In the genomic region with DNA sequence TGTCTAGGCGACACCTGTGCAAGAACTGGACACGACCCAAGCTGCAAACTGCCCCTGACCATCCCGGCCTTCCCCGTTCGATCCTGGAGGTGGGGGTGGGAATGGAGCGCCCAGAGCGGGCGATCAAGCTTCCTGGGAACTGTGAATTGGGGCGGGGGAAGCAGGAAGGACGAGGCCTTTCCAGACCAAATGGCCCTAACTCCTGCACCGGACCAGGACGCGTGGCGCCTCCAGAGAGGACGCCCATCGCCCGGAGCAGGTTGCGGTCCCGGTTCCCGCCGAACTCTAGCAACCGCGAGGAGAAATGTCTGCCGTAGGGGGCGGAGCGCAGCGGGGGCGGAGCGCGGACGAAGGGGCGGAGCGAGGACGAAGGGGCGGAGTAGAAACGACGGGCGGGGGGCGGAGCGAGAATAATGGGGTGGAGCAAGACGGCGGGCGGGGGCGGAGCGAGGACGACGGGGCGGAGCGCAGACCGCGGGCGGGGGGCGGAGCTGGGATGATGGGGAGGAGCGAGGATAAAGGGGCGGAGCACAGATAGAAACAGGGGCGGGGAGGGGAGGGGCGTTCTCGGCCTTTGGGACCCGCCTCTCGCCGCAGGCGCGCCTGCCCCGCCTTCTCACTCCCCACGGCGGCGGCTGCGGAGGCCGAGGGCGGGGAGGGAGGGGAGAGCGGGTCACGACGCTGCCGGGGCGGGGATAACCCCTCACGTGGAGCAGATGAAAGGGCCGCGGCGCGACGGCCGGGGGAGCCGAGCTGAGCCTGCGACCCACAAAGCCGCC, we compare ENCODE assay signal across 1 cellular context.
TF ChIP-seq lines count a peak whose summit lies in the region.

A gene (plus strand): TSS at position 695 of the 779 bp plus-strand sequence. CDS start 195 bp downstream, outside the sequence.

TF ChIP-seq in K562, 482 proteins besides CTCF, POLR2A, EP300 and RAD21 (continued from another document and continues in another):
- TF ChIP-seq, protein P1, sequence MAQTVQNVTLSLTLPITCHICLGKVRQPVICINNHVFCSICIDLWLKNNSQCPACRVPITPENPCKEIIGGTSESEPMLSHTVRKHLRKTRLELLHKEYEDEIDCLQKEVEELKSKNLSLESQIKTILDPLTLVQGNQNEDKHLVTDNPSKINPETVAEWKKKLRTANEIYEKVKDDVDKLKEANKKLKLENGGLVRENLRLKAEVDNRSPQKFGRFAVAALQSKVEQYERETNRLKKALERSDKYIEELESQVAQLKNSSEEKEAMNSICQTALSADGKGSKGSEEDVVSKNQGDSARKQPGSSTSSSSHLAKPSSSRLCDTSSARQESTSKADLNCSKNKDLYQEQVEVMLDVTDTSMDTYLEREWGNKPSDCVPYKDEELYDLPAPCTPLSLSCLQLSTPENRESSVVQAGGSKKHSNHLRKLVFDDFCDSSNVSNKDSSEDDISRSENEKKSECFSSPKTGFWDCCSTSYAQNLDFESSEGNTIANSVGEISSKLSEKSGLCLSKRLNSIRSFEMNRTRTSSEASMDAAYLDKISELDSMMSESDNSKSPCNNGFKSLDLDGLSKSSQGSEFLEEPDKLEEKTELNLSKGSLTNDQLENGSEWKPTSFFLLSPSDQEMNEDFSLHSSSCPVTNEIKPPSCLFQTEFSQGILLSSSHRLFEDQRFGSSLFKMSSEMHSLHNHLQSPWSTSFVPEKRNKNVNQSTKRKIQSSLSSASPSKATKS (CRISPR knock-in tag; IDR thresholded peaks at IDR 0.05), result no peak
- TF ChIP-seq, protein P2, sequence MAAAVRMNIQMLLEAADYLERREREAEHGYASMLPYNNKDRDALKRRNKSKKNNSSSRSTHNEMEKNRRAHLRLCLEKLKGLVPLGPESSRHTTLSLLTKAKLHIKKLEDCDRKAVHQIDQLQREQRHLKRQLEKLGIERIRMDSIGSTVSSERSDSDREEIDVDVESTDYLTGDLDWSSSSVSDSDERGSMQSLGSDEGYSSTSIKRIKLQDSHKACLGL (CRISPR knock-in tag; IDR thresholded peaks at IDR 0.05; ENCODE audit: borderline replicate concordance, poor library complexity, severe bottlenecking), result no peak
- peak; percentile 69; the same call in 1 of the 2 replicates for TF ChIP-seq MBD2 (IDR thresholded peaks at IDR 0.05; ENCODE audit: borderline replicate concordance, low read depth)
- no peak for TF ChIP-seq ZNF3 (CRISPR knock-in tag; IDR thresholded peaks at IDR 0.05)
- peak; percentile 62 for TF ChIP-seq RB1 (IDR thresholded peaks at IDR 0.05; ENCODE audit: low read depth)
- TF ChIP-seq MCM7 (IDR thresholded peaks at IDR 0.05), result no peak
- TF ChIP-seq, protein P3, sequence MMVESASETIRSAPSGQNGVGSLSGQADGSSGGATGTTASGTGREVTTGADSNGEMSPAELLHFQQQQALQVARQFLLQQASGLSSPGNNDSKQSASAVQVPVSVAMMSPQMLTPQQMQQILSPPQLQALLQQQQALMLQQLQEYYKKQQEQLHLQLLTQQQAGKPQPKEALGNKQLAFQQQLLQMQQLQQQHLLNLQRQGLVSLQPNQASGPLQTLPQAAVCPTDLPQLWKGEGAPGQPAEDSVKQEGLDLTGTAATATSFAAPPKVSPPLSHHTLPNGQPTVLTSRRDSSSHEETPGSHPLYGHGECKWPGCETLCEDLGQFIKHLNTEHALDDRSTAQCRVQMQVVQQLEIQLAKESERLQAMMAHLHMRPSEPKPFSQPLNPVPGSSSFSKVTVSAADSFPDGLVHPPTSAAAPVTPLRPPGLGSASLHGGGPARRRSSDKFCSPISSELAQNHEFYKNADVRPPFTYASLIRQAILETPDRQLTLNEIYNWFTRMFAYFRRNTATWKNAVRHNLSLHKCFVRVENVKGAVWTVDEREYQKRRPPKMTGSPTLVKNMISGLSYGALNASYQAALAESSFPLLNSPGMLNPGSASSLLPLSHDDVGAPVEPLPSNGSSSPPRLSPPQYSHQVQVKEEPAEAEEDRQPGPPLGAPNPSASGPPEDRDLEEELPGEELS (CRISPR knock-in tag; IDR thresholded peaks at IDR 0.05; ENCODE audit: borderline replicate concordance), result no peak
- no peak for TF ChIP-seq ZKSCAN3 (CRISPR knock-in tag; IDR thresholded peaks at IDR 0.05)
- TF ChIP-seq MCM5 (IDR thresholded peaks at IDR 0.05; ENCODE audit: low read depth), result no peak
- TF ChIP-seq, protein P4, sequence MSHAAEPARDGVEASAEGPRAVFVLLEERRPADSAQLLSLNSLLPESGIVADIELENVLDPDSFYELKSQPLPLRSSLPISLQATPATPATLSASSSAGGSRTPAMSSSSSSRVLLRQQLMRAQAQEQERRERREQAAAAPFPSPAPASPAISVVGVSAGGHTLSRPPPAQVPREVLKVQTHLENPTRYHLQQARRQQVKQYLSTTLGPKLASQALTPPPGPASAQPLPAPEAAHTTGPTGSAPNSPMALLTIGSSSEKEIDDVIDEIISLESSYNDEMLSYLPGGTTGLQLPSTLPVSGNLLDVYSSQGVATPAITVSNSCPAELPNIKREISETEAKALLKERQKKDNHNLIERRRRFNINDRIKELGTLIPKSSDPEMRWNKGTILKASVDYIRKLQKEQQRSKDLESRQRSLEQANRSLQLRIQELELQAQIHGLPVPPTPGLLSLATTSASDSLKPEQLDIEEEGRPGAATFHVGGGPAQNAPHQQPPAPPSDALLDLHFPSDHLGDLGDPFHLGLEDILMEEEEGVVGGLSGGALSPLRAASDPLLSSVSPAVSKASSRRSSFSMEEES (CRISPR knock-in tag; IDR thresholded peaks at IDR 0.05), result no peak
- TF ChIP-seq PHB2 (IDR thresholded peaks at IDR 0.05; ENCODE audit: low read depth), result no peak
- TF ChIP-seq, protein P5, sequence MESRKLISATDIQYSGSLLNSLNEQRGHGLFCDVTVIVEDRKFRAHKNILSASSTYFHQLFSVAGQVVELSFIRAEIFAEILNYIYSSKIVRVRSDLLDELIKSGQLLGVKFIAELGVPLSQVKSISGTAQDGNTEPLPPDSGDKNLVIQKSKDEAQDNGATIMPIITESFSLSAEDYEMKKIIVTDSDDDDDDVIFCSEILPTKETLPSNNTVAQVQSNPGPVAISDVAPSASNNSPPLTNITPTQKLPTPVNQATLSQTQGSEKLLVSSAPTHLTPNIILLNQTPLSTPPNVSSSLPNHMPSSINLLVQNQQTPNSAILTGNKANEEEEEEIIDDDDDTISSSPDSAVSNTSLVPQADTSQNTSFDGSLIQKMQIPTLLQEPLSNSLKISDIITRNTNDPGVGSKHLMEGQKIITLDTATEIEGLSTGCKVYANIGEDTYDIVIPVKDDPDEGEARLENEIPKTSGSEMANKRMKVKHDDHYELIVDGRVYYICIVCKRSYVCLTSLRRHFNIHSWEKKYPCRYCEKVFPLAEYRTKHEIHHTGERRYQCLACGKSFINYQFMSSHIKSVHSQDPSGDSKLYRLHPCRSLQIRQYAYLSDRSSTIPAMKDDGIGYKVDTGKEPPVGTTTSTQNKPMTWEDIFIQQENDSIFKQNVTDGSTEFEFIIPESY (CRISPR knock-in tag; IDR thresholded peaks at IDR 0.05), result no peak
- no peak for TF ChIP-seq ZFP36 (IDR thresholded peaks at IDR 0.05; ENCODE audit: low read depth, low read length, partially characterized antibody)
- TF ChIP-seq POLR3A (IDR thresholded peaks at IDR 0.05; ENCODE audit: borderline replicate concordance, extremely low read depth, insufficient read depth, insufficient read length), result no peak
- no peak for TF ChIP-seq TRIM28 (IDR thresholded peaks at IDR 0.05)
- TF ChIP-seq ZNF324 (CRISPR knock-in tag; IDR thresholded peaks at IDR 0.05), result no peak
- TF ChIP-seq MYNN (IDR thresholded peaks at IDR 0.05), result no peak
- no peak for TF ChIP-seq MYNN (CRISPR knock-in tag; IDR thresholded peaks at IDR 0.05)
- TF ChIP-seq CREM (IDR thresholded peaks at IDR 0.05; ENCODE audit: low read depth), result peak; percentile 17
- TF ChIP-seq, protein P6, sequence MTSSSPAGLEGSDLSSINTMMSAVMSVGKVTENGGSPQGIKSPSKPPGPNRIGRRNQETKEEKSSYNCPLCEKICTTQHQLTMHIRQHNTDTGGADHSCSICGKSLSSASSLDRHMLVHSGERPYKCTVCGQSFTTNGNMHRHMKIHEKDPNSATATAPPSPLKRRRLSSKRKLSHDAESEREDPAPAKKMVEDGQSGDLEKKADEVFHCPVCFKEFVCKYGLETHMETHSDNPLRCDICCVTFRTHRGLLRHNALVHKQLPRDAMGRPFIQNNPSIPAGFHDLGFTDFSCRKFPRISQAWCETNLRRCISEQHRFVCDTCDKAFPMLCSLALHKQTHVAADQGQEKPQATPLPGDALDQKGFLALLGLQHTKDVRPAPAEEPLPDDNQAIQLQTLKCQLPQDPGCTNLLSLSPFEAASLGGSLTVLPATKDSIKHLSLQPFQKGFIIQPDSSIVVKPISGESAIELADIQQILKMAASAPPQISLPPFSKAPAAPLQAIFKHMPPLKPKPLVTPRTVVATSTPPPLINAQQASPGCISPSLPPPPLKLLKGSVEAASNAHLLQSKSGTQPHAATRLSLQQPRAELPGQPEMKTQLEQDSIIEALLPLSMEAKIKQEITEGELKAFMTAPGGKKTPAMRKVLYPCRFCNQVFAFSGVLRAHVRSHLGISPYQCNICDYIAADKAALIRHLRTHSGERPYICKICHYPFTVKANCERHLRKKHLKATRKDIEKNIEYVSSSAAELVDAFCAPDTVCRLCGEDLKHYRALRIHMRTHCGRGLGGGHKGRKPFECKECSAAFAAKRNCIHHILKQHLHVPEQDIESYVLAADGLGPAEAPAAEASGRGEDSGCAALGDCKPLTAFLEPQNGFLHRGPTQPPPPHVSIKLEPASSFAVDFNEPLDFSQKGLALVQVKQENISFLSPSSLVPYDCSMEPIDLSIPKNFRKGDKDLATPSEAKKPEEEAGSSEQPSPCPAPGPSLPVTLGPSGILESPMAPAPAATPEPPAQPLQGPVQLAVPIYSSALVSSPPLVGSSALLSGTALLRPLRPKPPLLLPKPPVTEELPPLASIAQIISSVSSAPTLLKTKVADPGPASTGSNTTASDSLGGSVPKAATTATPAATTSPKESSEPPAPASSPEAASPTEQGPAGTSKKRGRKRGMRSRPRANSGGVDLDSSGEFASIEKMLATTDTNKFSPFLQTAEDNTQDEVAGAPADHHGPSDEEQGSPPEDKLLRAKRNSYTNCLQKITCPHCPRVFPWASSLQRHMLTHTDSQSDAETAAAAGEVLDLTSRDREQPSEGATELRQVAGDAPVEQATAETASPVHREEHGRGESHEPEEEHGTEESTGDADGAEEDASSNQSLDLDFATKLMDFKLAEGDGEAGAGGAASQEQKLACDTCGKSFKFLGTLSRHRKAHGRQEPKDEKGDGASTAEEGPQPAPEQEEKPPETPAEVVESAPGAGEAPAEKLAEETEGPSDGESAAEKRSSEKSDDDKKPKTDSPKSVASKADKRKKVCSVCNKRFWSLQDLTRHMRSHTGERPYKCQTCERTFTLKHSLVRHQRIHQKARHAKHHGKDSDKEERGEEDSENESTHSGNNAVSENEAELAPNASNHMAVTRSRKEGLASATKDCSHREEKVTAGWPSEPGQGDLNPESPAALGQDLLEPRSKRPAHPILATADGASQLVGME (CRISPR knock-in tag; IDR thresholded peaks at IDR 0.05), result no peak
- no peak for TF ChIP-seq KHSRP (IDR thresholded peaks at IDR 0.05)
- TF ChIP-seq, protein P7, sequence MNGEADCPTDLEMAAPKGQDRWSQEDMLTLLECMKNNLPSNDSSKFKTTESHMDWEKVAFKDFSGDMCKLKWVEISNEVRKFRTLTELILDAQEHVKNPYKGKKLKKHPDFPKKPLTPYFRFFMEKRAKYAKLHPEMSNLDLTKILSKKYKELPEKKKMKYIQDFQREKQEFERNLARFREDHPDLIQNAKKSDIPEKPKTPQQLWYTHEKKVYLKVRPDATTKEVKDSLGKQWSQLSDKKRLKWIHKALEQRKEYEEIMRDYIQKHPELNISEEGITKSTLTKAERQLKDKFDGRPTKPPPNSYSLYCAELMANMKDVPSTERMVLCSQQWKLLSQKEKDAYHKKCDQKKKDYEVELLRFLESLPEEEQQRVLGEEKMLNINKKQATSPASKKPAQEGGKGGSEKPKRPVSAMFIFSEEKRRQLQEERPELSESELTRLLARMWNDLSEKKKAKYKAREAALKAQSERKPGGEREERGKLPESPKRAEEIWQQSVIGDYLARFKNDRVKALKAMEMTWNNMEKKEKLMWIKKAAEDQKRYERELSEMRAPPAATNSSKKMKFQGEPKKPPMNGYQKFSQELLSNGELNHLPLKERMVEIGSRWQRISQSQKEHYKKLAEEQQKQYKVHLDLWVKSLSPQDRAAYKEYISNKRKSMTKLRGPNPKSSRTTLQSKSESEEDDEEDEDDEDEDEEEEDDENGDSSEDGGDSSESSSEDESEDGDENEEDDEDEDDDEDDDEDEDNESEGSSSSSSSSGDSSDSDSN (IDR thresholded peaks at IDR 0.05; ENCODE audit: borderline replicate concordance in 1 of 2, low read depth in 2 of 2, low read length in 2 of 2), result no peak
- no peak for TF ChIP-seq FOXP1 (CRISPR knock-in tag; IDR thresholded peaks at IDR 0.05)
- TF ChIP-seq, protein P8, sequence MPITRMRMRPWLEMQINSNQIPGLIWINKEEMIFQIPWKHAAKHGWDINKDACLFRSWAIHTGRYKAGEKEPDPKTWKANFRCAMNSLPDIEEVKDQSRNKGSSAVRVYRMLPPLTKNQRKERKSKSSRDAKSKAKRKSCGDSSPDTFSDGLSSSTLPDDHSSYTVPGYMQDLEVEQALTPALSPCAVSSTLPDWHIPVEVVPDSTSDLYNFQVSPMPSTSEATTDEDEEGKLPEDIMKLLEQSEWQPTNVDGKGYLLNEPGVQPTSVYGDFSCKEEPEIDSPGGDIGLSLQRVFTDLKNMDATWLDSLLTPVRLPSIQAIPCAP (CRISPR knock-in tag; IDR thresholded peaks at IDR 0.05; ENCODE audit: borderline replicate concordance), result no peak
- TF ChIP-seq DDX20 (tag; IDR thresholded peaks at IDR 0.05; ENCODE audit: low read depth), result no peak
- no peak for TF ChIP-seq SREBF1 (IDR thresholded peaks at IDR 0.05; ENCODE audit: borderline replicate concordance, low read depth, low read length)
- TF ChIP-seq, protein P9, sequence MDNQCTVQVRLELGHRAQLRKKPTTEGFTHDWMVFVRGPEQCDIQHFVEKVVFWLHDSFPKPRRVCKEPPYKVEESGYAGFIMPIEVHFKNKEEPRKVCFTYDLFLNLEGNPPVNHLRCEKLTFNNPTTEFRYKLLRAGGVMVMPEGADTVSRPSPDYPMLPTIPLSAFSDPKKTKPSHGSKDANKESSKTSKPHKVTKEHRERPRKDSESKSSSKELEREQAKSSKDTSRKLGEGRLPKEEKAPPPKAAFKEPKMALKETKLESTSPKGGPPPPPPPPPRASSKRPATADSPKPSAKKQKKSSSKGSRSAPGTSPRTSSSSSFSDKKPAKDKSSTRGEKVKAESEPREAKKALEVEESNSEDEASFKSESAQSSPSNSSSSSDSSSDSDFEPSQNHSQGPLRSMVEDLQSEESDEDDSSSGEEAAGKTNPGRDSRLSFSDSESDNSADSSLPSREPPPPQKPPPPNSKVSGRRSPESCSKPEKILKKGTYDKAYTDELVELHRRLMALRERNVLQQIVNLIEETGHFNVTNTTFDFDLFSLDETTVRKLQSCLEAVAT (IDR thresholded peaks at IDR 0.05), result no peak
- TF ChIP-seq TAF1 (IDR thresholded peaks at IDR 0.05; ENCODE audit: control insufficient read depth, extremely low read depth, insufficient read depth, low read length, severe bottlenecking), result peak; percentile 56
- no peak for TF ChIP-seq ZNF766 (CRISPR knock-in tag; conservative IDR thresholded peaks at IDR 0.05)
- TF ChIP-seq TRIM24 (IDR thresholded peaks at IDR 0.05), result no peak
- TF ChIP-seq TFAM (CRISPR knock-in tag; conservative IDR thresholded peaks at IDR 0.05), result no peak
- TF ChIP-seq, protein P10, sequence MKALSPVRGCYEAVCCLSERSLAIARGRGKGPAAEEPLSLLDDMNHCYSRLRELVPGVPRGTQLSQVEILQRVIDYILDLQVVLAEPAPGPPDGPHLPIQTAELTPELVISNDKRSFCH (CRISPR knock-in tag; IDR thresholded peaks at IDR 0.05), result no peak
- TF ChIP-seq, protein P10 (tag; IDR thresholded peaks at IDR 0.05), result no peak
